In genomic region chrX:1649623-1650022, GRCh38 we compare ENCODE assay signal across 14 cellular contexts. TPM values are rescaled to one million over a fixed set of nuclear protein-coding genes. Genes with fewer than 3 reads are reported as not detected.
DNase-seq lines count a peak whose midpoint lies in the region; ATAC-seq and TF ChIP-seq lines count a peak whose summit lies in the region.
"Had no signal": no experiment of that assay in that cellular context is flagged by ENCODE, and none has a peak within 500 bp of the region (broad histone marks: within the 10 kb centered on the region; RNA-seq: fewer than 3 reads in every experiment).

No MANE protein-coding gene starts in this region.

- H3K27ac Mint-ChIP-seq in HFFc6, result no peak overlapping the region
- H3K27ac Mint-ChIP-seq in activated CD8-positive, alpha-beta memory T cell treated with anti-CD3 and anti-CD28 coated beads, Interleukin-2, amount 10 ng/mL, durations not matched to agents 7 days and 5 days, result no peak overlapping the region
- H3K27ac Mint-ChIP-seq: activated naive CD4-positive, alpha-beta T cell treated with anti-CD3 and anti-CD28 coated beads for 36 hours had no signal

- H3K4ac ChIP-seq in mesenchymal stem cell (ENCODE audit: low read depth in 1 of 2, low read length in 2 of 2), result no peak overlapping the region

- H2AFZ ChIP-seq in ACC112 (ENCODE audit: low read length, unreplicated experiment) (peak overlapping the region; percentile 60), mesenchymal stem cell (ENCODE audit: low read depth, low read length) (no peak overlapping the region)

- CTCF ChIA-PET in activated CD8-positive, alpha-beta memory T cell treated with anti-CD3 and anti-CD28 coated beads, Interleukin-2, amount 10 ng/mL, durations not matched to agents 7 days and 5 days (lab: Charles Lee), result no interaction called here

- peak overlapping the region; percentile 65 for H3K9ac ChIP-seq in mesenchymal stem cell (ENCODE audit: low read length)

- H3K4me1 ChIP-seq in ACC112 (ENCODE audit: control insufficient read depth, insufficient read depth, low read length, unreplicated experiment), result no peaks in the 10 kb centered on the region
- no peaks in the 10 kb centered on the region for H3K4me1 ChIP-seq in mesenchymal stem cell (ENCODE audit: control insufficient read depth, insufficient read depth, low read depth, low read length)
- H3K4me1 ChIP-seq: suprapubic skin had no signal

- H3K27ac ChIP-seq in ACC112 (ENCODE audit: low read depth, low read length) (no peak overlapping the region), mesenchymal stem cell (ENCODE audit: low read length, poor library complexity, severe bottlenecking) (no peak overlapping the region)
- H3K27ac ChIP-seq: suprapubic skin had no signal

- H3K27me3 Mint-ChIP-seq in HFFc6 (ENCODE audit: insufficient read depth), result peaks cover 10% of the 10 kb centered on the region
- H3K27me3 Mint-ChIP-seq in activated CD8-positive, alpha-beta memory T cell treated with anti-CD3 and anti-CD28 coated beads, Interleukin-2, amount 10 ng/mL, durations not matched to agents 7 days and 5 days, result peaks cover 8% of the 10 kb centered on the region

- ATAC-seq in activated CD8-positive, alpha-beta memory T cell treated with anti-CD3 and anti-CD28 coated beads, Interleukin-2, amount 10 ng/mL, durations not matched to agents 7 days and 5 days, result no peak
- no peak for ATAC-seq in HG02938 (IDR thresholded peaks at IDR 0.05; ENCODE audit: unreplicated experiment)

- peaks cover 17% of the 10 kb centered on the region for H3K9me3 Mint-ChIP-seq in HFFc6
- peaks cover 4% of the 10 kb centered on the region for H3K9me3 Mint-ChIP-seq in activated CD8-positive, alpha-beta memory T cell treated with anti-CD3 and anti-CD28 coated beads, Interleukin-2, amount 10 ng/mL, durations not matched to agents 7 days and 5 days (ENCODE audit: low read depth)

- no peak overlapping the region for H4K91ac ChIP-seq in mesenchymal stem cell (ENCODE audit: low read length)

- H3K4me3 ChIP-seq in ACC112 (ENCODE audit: low read depth, low read length) (peak overlapping the region; percentile 67), choroid plexus epithelial cell (ENCODE audit: low read depth, low read length) (peak overlapping the region; percentile 35), mesenchymal stem cell (ENCODE audit: insufficient read depth in 1 of 2, low read depth in 1 of 2, low read length in 2 of 2) (peak overlapping the region in 1 of 2 experiments; percentile 75)
- H3K4me3 ChIP-seq: suprapubic skin had no signal

- no peaks in the 10 kb centered on the region for H3K79me1 ChIP-seq in mesenchymal stem cell (replicated peaks; ENCODE audit: low read length, poor library complexity, severe bottlenecking)

- H3K36me3 ChIP-seq in ACC112 (ENCODE audit: insufficient read depth, low read length) (no peaks in the 10 kb centered on the region), mesenchymal stem cell (ENCODE audit: control insufficient read depth in 1 of 2, insufficient read depth in 2 of 2, low read depth in 1 of 2, low read length in 2 of 2) (no peaks in the 10 kb centered on the region)
- H3K36me3 ChIP-seq: suprapubic skin had no signal

- H3K9me3 ChIP-seq in mesenchymal stem cell (ENCODE audit: control insufficient read depth, low read length), result peaks cover 8% of the 10 kb centered on the region

- H4K8ac ChIP-seq in mesenchymal stem cell (ENCODE audit: low read length), result no peak overlapping the region

- no peak overlapping the region for H2AK5ac ChIP-seq in mesenchymal stem cell (ENCODE audit: low read length, severe bottlenecking)

- no peaks in the 10 kb centered on the region for H3K4me1 Mint-ChIP-seq in HFFc6 (ENCODE audit: low read depth)
- H3K4me1 Mint-ChIP-seq in activated CD8-positive, alpha-beta memory T cell treated with anti-CD3 and anti-CD28 coated beads, Interleukin-2, amount 10 ng/mL, durations not matched to agents 7 days and 5 days, result peaks cover 7% of the 10 kb centered on the region

- H3K27me3 ChIP-seq in ACC112 (ENCODE audit: insufficient read depth, low read length), result peaks cover 8% of the 10 kb centered on the region; the same call in 1 of the 2 replicates
- H3K27me3 ChIP-seq in mesenchymal stem cell (ENCODE audit: control insufficient read depth in 1 of 2, insufficient read depth in 1 of 2, low read length in 2 of 2), result peaks cover 0 to 6% of the 10 kb centered on the region in 2 experiments
- H3K27me3 ChIP-seq: suprapubic skin had no signal

- H3K79me2 ChIP-seq in ACC112 (ENCODE audit: control insufficient read depth, insufficient read depth, low read length, unreplicated experiment), result no peaks in the 10 kb centered on the region

- TF ChIP-seq CTCF in HFFc6 (IDR thresholded peaks at IDR 0.05) (no peak), choroid plexus epithelial cell (conservative IDR thresholded peaks at IDR 0.05; ENCODE audit: low read depth, low read length) (no peak)

- peaks cover 11% of the 10 kb centered on the region for H3K36me3 Mint-ChIP-seq in HFFc6 (ENCODE audit: low read depth)
- peaks cover 7% of the 10 kb centered on the region for H3K36me3 Mint-ChIP-seq in activated CD8-positive, alpha-beta memory T cell treated with anti-CD3 and anti-CD28 coated beads, Interleukin-2, amount 10 ng/mL, durations not matched to agents 7 days and 5 days

- H3K14ac ChIP-seq in mesenchymal stem cell (ENCODE audit: low read length in 2 of 2), result no peak overlapping the region

- H3K23ac ChIP-seq in mesenchymal stem cell (ENCODE audit: low read length in 2 of 2), result no peak overlapping the region

- H3K4me2 ChIP-seq in mesenchymal stem cell (ENCODE audit: low read length, poor library complexity, severe bottlenecking), result peak overlapping the region; percentile 47

- H2BK12ac ChIP-seq in mesenchymal stem cell (ENCODE audit: low read length in 2 of 2), result no peak overlapping the region

- H2BK120ac ChIP-seq in mesenchymal stem cell (ENCODE audit: low read depth, low read length), result no peak overlapping the region

- DNase-seq in HFFc6 (no peak), choroid plexus epithelial cell (ENCODE audit: low read depth) (peak; percentile 24), mesenchymal stem cell (no peak), DMS 273 (lab: John Stamatoyannopoulos, UW; ENCODE audit: unreplicated experiment) (no peak), islet precursor cell (no peak)
- no peak for DNase-seq in activated CD8-positive, alpha-beta memory T cell treated with anti-CD3 and anti-CD28 coated beads, Interleukin-2, amount 10 ng/mL, durations not matched to agents 7 days and 5 days
- DNase-seq: activated naive CD4-positive, alpha-beta T cell treated with anti-CD3 and anti-CD28 coated beads for 36 hours; caudate nucleus; DMS153; mammary epithelial cell; OCI-M1 had no signal

- no peak overlapping the region for H3K18ac ChIP-seq in mesenchymal stem cell (ENCODE audit: low read depth in 1 of 2, low read length in 2 of 2)

- no peak overlapping the region for H2BK15ac ChIP-seq in mesenchymal stem cell (ENCODE audit: low read depth, poor library complexity, severe bottlenecking)

- no peak overlapping the region for H2BK5ac ChIP-seq in mesenchymal stem cell (ENCODE audit: low read depth, low read length, poor library complexity, severe bottlenecking)

- H3K4me3 Mint-ChIP-seq in HFFc6, result peak overlapping the region; percentile 61
- H3K4me3 Mint-ChIP-seq in activated CD8-positive, alpha-beta memory T cell treated with anti-CD3 and anti-CD28 coated beads, Interleukin-2, amount 10 ng/mL, durations not matched to agents 7 days and 5 days, result no peak overlapping the region
- H3K4me3 Mint-ChIP-seq: activated naive CD4-positive, alpha-beta T cell treated with anti-CD3 and anti-CD28 coated beads for 36 hours had no signal

- WGBS in mesenchymal stem cell, result 20% methylated on average over 2 of the region's 7 CpGs

RNA-seq across cellular contexts. Expression of gene ASMT, which starts 34.8 kb away (rescaled TPM):
- total RNA-seq in HFFc6 (2021; fragmentation: NEBNext Ultra II Directional; extraction: Animal tissue kit (Norgen Biotek cat#: 25700)), result under 1 TPM in 1 of 6 experiments, not detected in 5; 0.38 TPM
- 0.04 TPM for polyA plus RNA-seq in mesenchymal stem cell (2013, experiment 1 of 2)
- 0.04 TPM for polyA plus RNA-seq in mesenchymal stem cell (2013, experiment 2 of 2)
- total RNA-seq in activated CD8-positive, alpha-beta memory T cell treated with anti-CD3 and anti-CD28 coated beads, Interleukin-2, amount 10 ng/mL, durations not matched to agents 7 days and 5 days, result 1 to 10 TPM; 1.2 to 5.0 TPM
- total RNA-seq: activated naive CD4-positive, alpha-beta T cell treated with anti-CD3 and anti-CD28 coated beads for 36 hours; mammary epithelial cell had no signal
- polyA plus RNA-seq: mammary epithelial cell had no signal

RNA-seq across cellular contexts. Expression of gene AKAP17A, which starts 58.2 kb away (rescaled TPM):
- 10 to 100 TPM; 21.4 to 24.6 (median 23.6) TPM for total RNA-seq in HFFc6 (2021; fragmentation: NEBNext Ultra II Directional; extraction: Animal tissue kit (Norgen Biotek cat#: 25700))
- 24.2 TPM for polyA plus RNA-seq in mesenchymal stem cell (2013, experiment 1 of 2)
- 23.7 TPM for polyA plus RNA-seq in mesenchymal stem cell (2013, experiment 2 of 2)
- total RNA-seq in activated CD8-positive, alpha-beta memory T cell treated with anti-CD3 and anti-CD28 coated beads, Interleukin-2, amount 10 ng/mL, durations not matched to agents 7 days and 5 days, result 10 to 100 TPM; 83.9 to 88.8 TPM
